ENCODE assay signal across 19 cellular contexts in the genomic region with DNA sequence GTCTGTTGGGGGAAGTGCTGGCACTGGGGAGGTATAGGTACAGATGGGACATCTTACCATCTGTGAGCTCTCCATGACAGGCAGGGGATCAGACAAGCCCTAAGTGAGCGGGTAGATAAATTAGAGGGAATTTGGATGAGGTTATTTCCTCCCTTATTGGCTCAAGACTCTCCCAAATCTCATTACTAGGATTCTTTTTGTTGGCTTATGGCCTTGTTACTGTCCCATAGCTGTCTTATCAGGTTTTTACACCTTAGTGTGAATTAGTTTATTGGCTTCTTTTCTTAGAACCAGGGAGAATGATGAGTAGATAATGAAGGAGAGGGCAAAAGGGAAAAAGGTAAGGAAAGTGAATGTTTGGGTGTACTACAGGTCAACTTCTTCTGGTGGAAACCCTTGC.
DNase-seq lines count a peak whose midpoint lies in the region; ATAC-seq and TF ChIP-seq lines count a peak whose summit lies in the region.
"Had no signal": no experiment of that assay in that cellular context is flagged by ENCODE, and none has a peak within 500 bp of the region (broad histone marks: within the 10 kb centered on the region; RNA-seq: fewer than 3 reads in every experiment).

No MANE protein-coding gene starts in this region.

- H3K4me3 ChIP-seq in right atrium auricular region, result no peak overlapping the region
- no peak overlapping the region for H3K4me3 ChIP-seq in upper lobe of right lung
- no peak overlapping the region for H3K4me3 ChIP-seq in mucosa of descending colon
- H3K4me3 ChIP-seq: BLaER1 treated with 17β-estradiol and CSF1 and Interleukin-3, amounts not matched to agents 10 nM and 100 nM had no signal

- H3K27me3 ChIP-seq in right atrium auricular region (no peaks in the 10 kb centered on the region), upper lobe of right lung (no peaks in the 10 kb centered on the region)
- H3K27me3 ChIP-seq: BLaER1 treated with 17β-estradiol and CSF1 and Interleukin-3, amounts not matched to agents 10 nM and 100 nM had no signal

- no peaks in the 10 kb centered on the region for H3K9me3 ChIP-seq in right atrium auricular region
- H3K9me3 ChIP-seq in upper lobe of right lung, result no peaks in the 10 kb centered on the region
- H3K9me3 ChIP-seq in mucosa of descending colon, result no peaks in the 10 kb centered on the region
- H3K9me3 ChIP-seq: BLaER1 treated with 17β-estradiol and CSF1 and Interleukin-3, amounts not matched to agents 10 nM and 100 nM; Caco-2 had no signal

- DNase-seq in Right ventricle myocardium inferior (ENCODE audit: missing footprints), result no peak
- no peak for DNase-seq in right atrium auricular region (ENCODE audit: low spot score)
- DNase-seq in NCI-H2171 (lab: John Stamatoyannopoulos, UW), result peak; percentile 22
- DNase-seq in NCI-H82 treated with DMSO at 0.1 percent for 48 hours (lab: John Stamatoyannopoulos, UW; ENCODE audit: unreplicated experiment), result peak; percentile 76
- no peak for DNase-seq in upper lobe of right lung
- no peak for DNase-seq in mucosa of descending colon
- no peak for DNase-seq in NCI-H345 treated with DMSO at 0.1 percent for 48 hours (lab: John Stamatoyannopoulos, UW; ENCODE audit: unreplicated experiment)
- DNase-seq: 8988T; Caco-2; CD4-positive, alpha-beta memory T cell; GOT3; KG1; NCI-H1092; NCI-H1436 treated with DMSO at 0.1 percent for 48 hours; NCI-H2029 treated with DMSO at 0.1 percent for 48 hours; SHP77 had no signal

- TF ChIP-seq CTCF in right atrium auricular region (IDR thresholded peaks at IDR 0.05), result no peak
- no peak for TF ChIP-seq CTCF in upper lobe of right lung (IDR thresholded peaks at IDR 0.05)
- no peak for TF ChIP-seq CTCF in mucosa of descending colon (IDR thresholded peaks at IDR 0.05)

- ATAC-seq in Right ventricle myocardium inferior (peak; percentile 37), upper lobe of right lung (peak; percentile 27), mucosa of descending colon (no peak)
- ATAC-seq: HepG2 had no signal

- intact Hi-C loops in Right ventricle myocardium inferior (cut with DNase I) (loop anchor here (5.0 kb wide), 1 partner anchor 38 kb away; no protein-coding TSS in a partner anchor), upper lobe of right lung (cut with DNase I) (no loop called here), mucosa of descending colon (cut with DNase I, micrococcal nuclease) (no loop called here)

- H3K4me1 ChIP-seq in right atrium auricular region (peaks cover 0 to 19% of the 10 kb centered on the region in 2 donors), upper lobe of right lung (no peaks in the 10 kb centered on the region), mucosa of descending colon (ENCODE audit: low read depth) (no peaks in the 10 kb centered on the region)

- H3K27ac ChIP-seq in right atrium auricular region (no peak overlapping the region), upper lobe of right lung (no peak overlapping the region)
- H3K27ac ChIP-seq: HL-60 had no signal

- H3K36me3 ChIP-seq in right atrium auricular region (no peaks in the 10 kb centered on the region), upper lobe of right lung (no peaks in the 10 kb centered on the region), mucosa of descending colon (ENCODE audit: low read depth) (no peaks in the 10 kb centered on the region)
- H3K36me3 ChIP-seq: BLaER1 treated with 17β-estradiol and CSF1 and Interleukin-3, amounts not matched to agents 10 nM and 100 nM had no signal

Comparison
In these comparisons a context has a peak if more than half of its experiments do, and no peak if none do; other contexts are left out.
1. DNase-seq: peak in NCI-H2171 (single experiment) and NCI-H82 treated with DMSO at 0.1 percent for 48 hours (single experiment); none in Right ventricle myocardium inferior (single experiment), right atrium auricular region (single experiment), upper lobe of right lung (single experiment), mucosa of descending colon (0 of 3) and NCI-H345 treated with DMSO at 0.1 percent for 48 hours (single experiment).